ENCODE assay signal across 7 cellular contexts in the genomic region with DNA sequence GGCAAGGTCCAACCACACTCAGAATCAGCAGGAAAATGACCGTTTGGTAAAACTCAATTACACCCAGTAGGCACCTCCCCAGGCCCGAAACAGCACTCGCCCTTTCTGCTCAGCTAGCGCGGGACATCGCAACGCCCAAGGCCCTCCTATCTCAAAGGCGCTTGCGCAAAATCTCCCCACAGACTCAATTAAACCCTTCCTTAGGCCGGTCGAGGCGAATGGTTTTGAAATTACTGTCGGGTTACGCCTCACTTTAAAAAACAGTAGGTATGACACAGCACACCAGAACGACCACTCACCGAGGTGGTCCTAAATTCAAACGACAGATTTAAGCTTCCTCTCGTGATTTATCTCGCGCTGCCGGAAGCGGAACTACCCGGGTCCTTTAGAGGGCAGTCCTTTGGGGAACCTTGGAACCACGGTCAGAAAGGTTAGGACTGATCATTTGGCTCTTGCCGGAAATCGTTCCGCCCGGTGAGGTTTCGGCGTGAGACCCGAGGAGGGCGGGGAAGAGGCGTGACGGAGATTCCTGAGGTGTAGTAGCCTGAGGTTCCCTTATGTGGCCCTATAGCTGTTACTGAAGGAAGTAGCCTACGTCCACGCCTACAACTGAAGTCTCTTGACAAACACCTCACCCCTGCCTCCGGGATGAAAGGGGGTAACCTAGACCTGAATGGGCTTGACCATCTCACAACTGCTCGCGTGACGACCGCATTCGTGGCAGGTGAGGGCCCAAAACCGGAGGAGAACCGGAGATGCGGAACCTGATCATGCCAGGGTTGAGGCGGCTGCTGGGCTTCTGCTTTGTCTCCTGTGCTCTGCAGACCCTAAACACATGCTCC. TPM values are rescaled to one million over a fixed set of nuclear protein-coding genes. Genes with fewer than 3 reads are reported as not detected.
A peak's percentile ranks its signal among the peaks of the same experiment; 100 is the strongest.
DNase-seq lines count a peak whose midpoint lies in the region; ATAC-seq, FAIRE-seq and TF ChIP-seq lines count a peak whose summit lies in the region.

A gene with protein sequence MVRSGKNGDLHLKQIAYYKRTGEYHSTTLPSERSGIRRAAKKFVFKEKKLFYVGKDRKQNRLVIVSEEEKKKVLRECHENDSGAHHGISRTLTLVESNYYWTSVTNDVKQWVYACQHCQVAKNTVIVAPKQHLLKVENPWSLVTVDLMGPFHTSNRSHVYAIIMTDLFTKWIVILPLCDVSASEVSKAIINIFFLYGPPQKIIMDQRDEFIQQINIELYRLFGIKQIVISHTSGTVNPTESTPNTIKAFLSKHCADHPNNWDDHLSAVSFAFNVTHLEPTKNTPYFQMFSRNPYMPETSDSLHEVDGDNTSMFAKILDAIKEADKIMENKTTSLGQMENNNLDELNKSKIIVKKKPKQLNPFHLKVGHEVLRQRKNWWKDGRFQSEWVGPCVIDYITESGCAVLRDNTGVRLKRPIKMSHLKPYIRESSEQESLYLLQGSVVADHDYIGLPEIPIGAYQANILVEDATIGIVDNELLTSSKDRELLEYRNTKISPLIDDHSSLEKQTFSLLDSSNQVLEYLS (minus strand): TSS at position 374 of the 842 bp plus-strand sequence. CDS start 11,431 bp downstream, outside the sequence.
Gene PPIP5K2 (plus strand): TSS at position 537 of the 842 bp plus-strand sequence. CDS start 9,289 bp downstream, outside the sequence.

- H2AFZ ChIP-seq in hepatocyte, result peak within 1 kb of the TSS; percentile 67

- peak within 1 kb of the TSS; percentile 96 for H3K27ac ChIP-seq in hepatocyte

- DNase-seq in GM18507 (ENCODE audit: extremely low spot score, insufficient read length, low read depth) (peak; percentile 76), NCI-H2029 treated with DMSO at 0.1 percent for 48 hours (lab: John Stamatoyannopoulos, UW) (peak; percentile 93), T-helper 9 cell (peak; percentile 94), astrocyte of the hippocampus (ENCODE audit: low read depth, low spot score) (peak; percentile 99), hepatocyte (ENCODE audit: low spot score) (peak; percentile 97), renal cortical epithelial cell (ENCODE audit: low read depth) (peak; percentile 96)

- H3K79me2 ChIP-seq in hepatocyte, result peaks cover 80% of the 10 kb centered on the region

- H3K4me2 ChIP-seq in hepatocyte, result peak within 1 kb of the TSS; percentile 86

- H3K9me2 ChIP-seq in hepatocyte (replicated peaks; ENCODE audit: insufficient read depth), result no peaks in the 10 kb centered on the region

- peak; percentile 100 for FAIRE-seq in GM18507 (lab: Jason Lieb, UNC)

- H4K20me1 ChIP-seq in hepatocyte (ENCODE audit: insufficient read depth, poor library complexity, severe bottlenecking), result no peaks in the 10 kb centered on the region

- peaks cover 6% of the 10 kb centered on the region for H3K4me1 ChIP-seq in hepatocyte (ENCODE audit: insufficient read depth)

- H3K4me3 ChIP-seq in hepatocyte, result peak within 1 kb of the TSS; percentile 47

- no peaks in the 10 kb centered on the region for H3K36me3 ChIP-seq in hepatocyte (replicated peaks; ENCODE audit: insufficient read depth, low read depth)

- H3K27me3 ChIP-seq in hepatocyte, result no peaks in the 10 kb centered on the region

- TF ChIP-seq CTCF in hepatocyte (IDR thresholded peaks at IDR 0.05; ENCODE audit: poor library complexity), result no peak

- H3K9me3 ChIP-seq in hepatocyte (ENCODE audit: low read depth), result no peaks in the 10 kb centered on the region

- WGBS in hepatocyte (ENCODE audit: low lambda C conversion rate, missing lambda C conversion rate), result 1% methylated on average over 46 of the region's 46 CpGs

- peak; percentile 88 for ATAC-seq in HG02981 (IDR thresholded peaks at IDR 0.05; ENCODE audit: unreplicated experiment)

RNA-seq across cellular contexts. Expression of the first gene that starts in this region (rescaled TPM):
- 4.7 and 7.4 TPM in 2 replicates for total RNA-seq in hepatocyte
- polyA plus RNA-seq in hepatocyte, result 1.5 and 5.5 TPM in 2 replicates
- total RNA-seq in renal cortical epithelial cell, result 11.0 and 11.3 TPM in 2 replicates

RNA-seq across cellular contexts. Expression of gene PPIP5K2, which starts in this region (rescaled TPM):
- total RNA-seq in hepatocyte (75.0 and 78.0 TPM in 2 replicates), renal cortical epithelial cell (43.1 and 54.4 TPM in 2 replicates)
- polyA plus RNA-seq in hepatocyte, result 31.3 and 31.4 TPM in 2 replicates

Comparison
In these comparisons a context has a peak if more than half of its experiments do, and no peak if none do; other contexts are left out.
1. Peak in every context shown above with its lines: DNase-seq, ATAC-seq, H3K4me3 ChIP-seq and H3K27ac ChIP-seq.